Comparison of ENCODE assay signal across 8 cellular contexts in the genomic region with DNA sequence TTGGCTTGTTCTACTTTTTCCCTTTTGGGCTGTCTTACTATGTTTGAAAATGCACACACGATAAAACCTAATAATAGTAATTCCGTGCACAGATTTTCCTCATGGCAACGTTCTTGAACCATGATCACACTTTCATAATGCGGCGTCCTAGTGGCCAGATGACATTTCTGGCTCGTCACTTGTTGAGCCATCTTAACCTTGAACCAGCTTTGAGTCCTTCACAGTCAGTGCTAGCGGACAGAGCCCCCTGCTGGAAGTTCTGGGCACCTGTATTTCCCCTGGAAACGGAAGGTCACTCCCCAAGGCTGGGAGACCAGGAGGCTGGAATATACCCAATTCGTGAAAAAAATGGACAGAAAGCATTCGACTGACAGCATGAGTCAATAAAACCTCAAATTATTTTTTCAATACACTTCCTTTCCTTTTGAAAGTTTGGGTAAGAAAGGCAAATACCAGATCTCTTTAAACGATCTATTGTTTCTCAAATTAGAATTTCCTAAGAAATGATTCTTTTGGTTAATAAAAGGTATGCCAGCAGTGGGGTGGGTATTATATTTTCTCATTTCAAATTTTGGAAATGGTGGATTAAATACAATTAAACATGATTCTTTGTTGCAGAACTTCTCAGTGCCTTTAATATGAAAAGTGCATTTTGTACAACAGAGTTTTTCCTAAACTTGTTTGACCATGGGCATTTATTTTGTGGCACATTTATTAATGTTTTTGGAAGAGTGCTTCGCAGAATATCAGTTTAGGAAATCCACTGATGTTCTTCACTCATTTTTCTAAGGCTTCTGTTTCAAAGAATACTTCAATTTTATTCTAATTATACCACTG.
DNase-seq lines count a peak whose midpoint lies in the region; ATAC-seq, FAIRE-seq and TF ChIP-seq lines count a peak whose summit lies in the region.

No MANE protein-coding gene starts in this region.

- peak; percentile 62 for FAIRE-seq in islet of Langerhans (lab: Jason Lieb, UNC)

- no peak overlapping the region for H3K27ac ChIP-seq in 22Rv1

- in situ Hi-C loops in GM13977 (cut with MboI; ENCODE audit: low pct_unique_long_range_greater_than_20kb, low sequenced_read_pairs, unreplicated experiment) = loop anchor here (10.0 kb wide), 2 partner anchors 252 to 532 kb away; no protein-coding TSS in a partner anchor

- peak; percentile 97 for ATAC-seq in HG02852 (IDR thresholded peaks at IDR 0.05; ENCODE audit: unreplicated experiment)

- DNase-seq in GM13977 (ENCODE audit: low spot score) (peak; percentile 85), NCI-H146 treated with DMSO at 0.1 percent for 48 hours (lab: John Stamatoyannopoulos, UW; ENCODE audit: unreplicated experiment) (peak; percentile 85), UCSD-AML1 (lab: John Stamatoyannopoulos, UW; ENCODE audit: unreplicated experiment) (peak; percentile 67), brain pericyte (ENCODE audit: low read depth, low spot score) (peak; percentile 24)
- DNase-seq in stimulated activated CD4-positive, alpha-beta T cell treated with anti-CD3 and anti-CD28 coated beads, Interleukin-2, amount 100 ng/mL, for 4 hours (ENCODE audit: low read depth) = peak; percentile 14

- peak; percentile 86 for TF ChIP-seq CTCF in 22Rv1 (IDR thresholded peaks at IDR 0.05)
- peak; percentile 88 for TF ChIP-seq CTCF in GM13977 (IDR thresholded peaks at IDR 0.05; ENCODE audit: extremely low read depth, insufficient read depth, missing control alignments)

Comparison
In these comparisons a context has a peak if more than half of its experiments do, and no peak if none do; other contexts are left out.
1. DNase-seq: peak in every context shown above with its lines; median percentile 85 in GM13977; 85 in NCI-H146 treated with DMSO at 0.1 percent for 48 hours; 67 in UCSD-AML1; 24 in brain pericyte; 14 in stimulated activated CD4-positive, alpha-beta T cell treated with anti-CD3 and anti-CD28 coated beads, Interleukin-2, amount 100 ng/mL, for 4 hours.